8 cellular contexts compared by ENCODE assay signal in genomic region chr21:42164064-42164789, GRCh38. TPM values are rescaled to one million over a fixed set of nuclear protein-coding genes. Genes with fewer than 3 reads are reported as not detected.
DNase-seq lines count a peak whose midpoint lies in the region; ATAC-seq and TF ChIP-seq lines count a peak whose summit lies in the region.

No MANE protein-coding gene starts in this region.

- in situ Hi-C loops in IMR-90 (cut with MboI; ENCODE audit: low sequenced_read_pairs) = loop anchor here (25.0 kb wide), 1 partner anchor 673 kb away; no protein-coding TSS in a partner anchor

- 0 out of 2 replicates have a peak, but pooled peaks have one; percentile 12 for TF ChIP-seq RAD21 in IMR-90 (IDR thresholded peaks at IDR 0.05; ENCODE audit: low read length)

- H3K4me1 ChIP-seq in IMR-90 (ENCODE audit: control insufficient read depth, insufficient read depth, low read length) (no peaks in the 10 kb centered on the region), lung (ENCODE audit: control insufficient read depth in 2 of 2, insufficient read depth in 2 of 2, low read length in 2 of 2) (peaks cover 0 to 4% of the 10 kb centered on the region in 2 donors)

- H2AFZ ChIP-seq in IMR-90 (replicated peaks; ENCODE audit: low read length, poor library complexity) = no peak overlapping the region

- H4K5ac ChIP-seq in IMR-90 (ENCODE audit: low read depth, low read length) = no peak overlapping the region

- dilution Hi-C loops in IMR-90 (cut with HindIII; ENCODE audit: low sequenced_read_pairs, unreplicated experiment) = no loop called here

- intact Hi-C loops in IMR-90 (cut with micrococcal nuclease) = loop anchor here (5.0 kb wide), 1 partner anchor 93 kb away; no protein-coding TSS in a partner anchor

- H3K27me3 ChIP-seq in IMR-90 (ENCODE audit: control insufficient read depth, insufficient read depth, low read length) (peaks cover 5% of the 10 kb centered on the region), WERI-Rb-1 (ENCODE audit: insufficient read depth, low read depth, severe bottlenecking) (no peaks in the 10 kb centered on the region), lung (ENCODE audit: control insufficient read depth, insufficient read depth) (no peaks in the 10 kb centered on the region)

- no peaks in the 10 kb centered on the region for H3K79me1 ChIP-seq in IMR-90 (ENCODE audit: low read depth in 1 of 2, low read length in 2 of 2)

- no peaks in the 10 kb centered on the region for H3K9me3 ChIP-seq in IMR-90 (ENCODE audit: control insufficient read depth, insufficient read depth, low read length)
- H3K9me3 ChIP-seq in WERI-Rb-1 (ENCODE audit: severe bottlenecking) = no peaks in the 10 kb centered on the region
- H3K9me3 ChIP-seq in lung (ENCODE audit: control insufficient read depth in 2 of 2, insufficient read depth in 1 of 2, low read length in 1 of 2) = no peaks in the 10 kb centered on the region

- no peak overlapping the region for H2BK15ac ChIP-seq in IMR-90 (ENCODE audit: low read depth, low read length)

- H3K4ac ChIP-seq in IMR-90 (ENCODE audit: low read depth, low read length) = no peak overlapping the region

- CTCF ChIA-PET in IMR-90 (lab: Yijun Ruan, JAX) = no interaction called here

- no peaks in the 10 kb centered on the region; the same call in 1 of the 2 replicates for H3K9me1 ChIP-seq in IMR-90 (ENCODE audit: insufficient read depth, low read length)

- no peaks in the 10 kb centered on the region for H4K20me1 ChIP-seq in IMR-90 (ENCODE audit: insufficient read depth, low read length)

- TF ChIP-seq CTCF in IMR-90 (conservative IDR thresholded peaks at IDR 0.05; ENCODE audit: low read depth, low read length) = no peak
- peak; percentile 87 for TF ChIP-seq CTCF in WERI-Rb-1 (IDR thresholded peaks at IDR 0.05; ENCODE audit: low read depth, low read length)
- TF ChIP-seq CTCF in choroid plexus epithelial cell (conservative IDR thresholded peaks at IDR 0.05; ENCODE audit: low read depth, low read length) = peak; percentile 70
- peak; percentile 63 for TF ChIP-seq CTCF in lung (IDR thresholded peaks at IDR 0.05; ENCODE audit: control extremely low read depth, extremely low read depth)

- H3K23ac ChIP-seq in IMR-90 (ENCODE audit: low read depth, low read length) = no peak overlapping the region

- H3K9ac ChIP-seq in IMR-90 (ENCODE audit: low read depth, low read length) = no peak overlapping the region

- DNase-seq in DMS153 (lab: John Stamatoyannopoulos, UW) (peak; percentile 31), IMR-90 (no peak), WERI-Rb-1 (peak; percentile 90), choroid plexus epithelial cell (ENCODE audit: low read depth) (peak; percentile 50), lung (ENCODE audit: low spot score) (peak; percentile 63), 8988T (no peak)
- peak; percentile 21 to 23 for DNase-seq in stimulated activated CD8-positive, alpha-beta memory T cell treated with anti-CD3 and anti-CD28 coated beads, Interleukin-7, amount 100 ng/mL, for 4 hours (ENCODE audit: low read depth in 2 of 2)

- BruUV-seq in IMR-90 (replicated peaks; lab: Mats Ljungman, UMichigan) = no TSS peak

- no peak overlapping the region for H3K4me2 ChIP-seq in IMR-90 (ENCODE audit: low read depth, low read length)

- no peak overlapping the region for H4K8ac ChIP-seq in IMR-90 (ENCODE audit: low read depth in 2 of 2, low read length in 2 of 2)

- no peak overlapping the region for H3K56ac ChIP-seq in IMR-90 (ENCODE audit: extremely low read depth, insufficient read depth, low read length)

- POLR2A ChIA-PET in IMR-90 (lab: Charles Lee; ENCODE audit: unreplicated experiment) = no interaction called here

- H3K36me3 ChIP-seq in IMR-90 (ENCODE audit: control insufficient read depth, insufficient read depth, low read length) (no peaks in the 10 kb centered on the region), WERI-Rb-1 (no peaks in the 10 kb centered on the region), lung (ENCODE audit: control insufficient read depth in 2 of 2, insufficient read depth in 2 of 2, low read length in 2 of 2) (no peaks in the 10 kb centered on the region)

- no peak overlapping the region for H2AK5ac ChIP-seq in IMR-90 (ENCODE audit: low read depth, low read length)

- H2BK120ac ChIP-seq in IMR-90 (ENCODE audit: low read depth, low read length) = no peak overlapping the region

- H3K27ac ChIP-seq in IMR-90 (ENCODE audit: insufficient read depth, low read length) = no peak overlapping the region
- peak overlapping the region; percentile 27 for H3K27ac ChIP-seq in WERI-Rb-1
- no peak overlapping the region for H3K27ac ChIP-seq in lung (ENCODE audit: low read depth in 1 of 2, low read length in 1 of 2)

- no peak; the same call in 1 of the 2 replicates for ATAC-seq in IMR-90 (ENCODE audit: low read depth)
- ATAC-seq in lung (ENCODE audit: insufficient read depth, low FRiP score) = no peak
- ATAC-seq in HG02981 (IDR thresholded peaks at IDR 0.05; ENCODE audit: unreplicated experiment) = no peak

- H2BK20ac ChIP-seq in IMR-90 (ENCODE audit: low read depth, low read length) = no peak overlapping the region

- H4K91ac ChIP-seq in IMR-90 (ENCODE audit: insufficient read depth, low read depth, low read length) = no peak overlapping the region

- H3K4me3 ChIP-seq in IMR-90 (ENCODE audit: insufficient read depth, low read depth, low read length) (no peak overlapping the region), WERI-Rb-1 (ENCODE audit: low read depth, low read length) (no peak overlapping the region), choroid plexus epithelial cell (ENCODE audit: low read depth, low read length) (no peak overlapping the region), lung (no peak overlapping the region)

- no peak overlapping the region for H3K14ac ChIP-seq in IMR-90 (replicated peaks; ENCODE audit: low read depth, low read length)

- 48% methylated on average over 3 of the region's 7 CpGs; no CpG with 5 or more reads in 1 of the 2 experiments for WGBS in IMR-90 (ENCODE audit: extremely low coverage in 2 of 2, insufficient read length in 1 of 2), 2 experiments
- 54 to 56% methylated on average over 7 of the region's 7 CpGs for WGBS in lung, 2 donors

- no peak overlapping the region for H3K18ac ChIP-seq in IMR-90 (ENCODE audit: low read depth, low read length)

- no peak overlapping the region for H2BK5ac ChIP-seq in IMR-90 (ENCODE audit: low read depth, low read length, poor library complexity, severe bottlenecking)

- H2AK9ac ChIP-seq in IMR-90 (replicated peaks; ENCODE audit: low read depth, low read length, poor library complexity) = no peak overlapping the region

- TF ChIP-seq POLR2A in IMR-90 (IDR thresholded peaks at IDR 0.05; ENCODE audit: low read depth, low read length) = no peak

TF ChIP-seq in IMR-90, 13 proteins besides CTCF, POLR2A, EP300 and RAD21:
- TF ChIP-seq MAZ (IDR thresholded peaks at IDR 0.05; ENCODE audit: borderline replicate concordance, low read depth, low read length) (no peak), RFX5 (IDR thresholded peaks at IDR 0.05; ENCODE audit: low read depth, low read length) (no peak), BHLHE40 (IDR thresholded peaks at IDR 0.05; ENCODE audit: low read depth, low read length) (no peak), MAFK (IDR thresholded peaks at IDR 0.05; ENCODE audit: low read depth, low read length) (no peak), RCOR1 (IDR thresholded peaks at IDR 0.05; ENCODE audit: insufficient replicate concordance, low read length) (no peak), MXI1 (IDR thresholded peaks at IDR 0.05; ENCODE audit: borderline replicate concordance, low read depth, low read length) (no peak), CHD1 (IDR thresholded peaks at IDR 0.05; ENCODE audit: low read depth, low read length) (no peak), SMC3 (IDR thresholded peaks at IDR 0.05; ENCODE audit: low read depth, low read length) (no peak), NFE2L2 (IDR thresholded peaks at IDR 0.05; ENCODE audit: low read depth, low read length) (no peak), CEBPB (IDR thresholded peaks at IDR 0.05; ENCODE audit: low read depth, low read length) (no peak), FOS (IDR thresholded peaks at IDR 0.05; ENCODE audit: low read depth, low read length) (no peak)
- TF ChIP-seq, protein P1, sequence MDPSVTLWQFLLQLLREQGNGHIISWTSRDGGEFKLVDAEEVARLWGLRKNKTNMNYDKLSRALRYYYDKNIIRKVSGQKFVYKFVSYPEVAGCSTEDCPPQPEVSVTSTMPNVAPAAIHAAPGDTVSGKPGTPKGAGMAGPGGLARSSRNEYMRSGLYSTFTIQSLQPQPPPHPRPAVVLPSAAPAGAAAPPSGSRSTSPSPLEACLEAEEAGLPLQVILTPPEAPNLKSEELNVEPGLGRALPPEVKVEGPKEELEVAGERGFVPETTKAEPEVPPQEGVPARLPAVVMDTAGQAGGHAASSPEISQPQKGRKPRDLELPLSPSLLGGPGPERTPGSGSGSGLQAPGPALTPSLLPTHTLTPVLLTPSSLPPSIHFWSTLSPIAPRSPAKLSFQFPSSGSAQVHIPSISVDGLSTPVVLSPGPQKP (IDR thresholded peaks at IDR 0.05; ENCODE audit: borderline replicate concordance, low read depth, low read length) = no peak
- TF ChIP-seq, protein P2, sequence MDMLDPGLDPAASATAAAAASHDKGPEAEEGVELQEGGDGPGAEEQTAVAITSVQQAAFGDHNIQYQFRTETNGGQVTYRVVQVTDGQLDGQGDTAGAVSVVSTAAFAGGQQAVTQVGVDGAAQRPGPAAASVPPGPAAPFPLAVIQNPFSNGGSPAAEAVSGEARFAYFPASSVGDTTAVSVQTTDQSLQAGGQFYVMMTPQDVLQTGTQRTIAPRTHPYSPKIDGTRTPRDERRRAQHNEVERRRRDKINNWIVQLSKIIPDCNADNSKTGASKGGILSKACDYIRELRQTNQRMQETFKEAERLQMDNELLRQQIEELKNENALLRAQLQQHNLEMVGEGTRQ (IDR thresholded peaks at IDR 0.05; ENCODE audit: low read depth, low read length) = no peak

RNA-seq across cellular contexts. Expression of gene ABCG1, which starts 54.7 kb away (rescaled TPM):
- under 0.01 and 0.36 TPM in 2 replicates for total RNA-seq in IMR-90 (2012; rRNA removed)
- polyA plus RNA-seq in IMR-90 (2012; rRNA removed) = 0.14 and 0.19 TPM in 2 replicates
- 0.13 and 0.23 TPM in 2 replicates for polyA plus RNA-seq in IMR-90 (2012; cell fraction: cytosol; rRNA removed)
- 0.20 and 0.23 TPM in 2 replicates for polyA plus RNA-seq in IMR-90 (2012; cell fraction: nucleus; rRNA removed; ENCODE audit: low replicate concordance)
- 10 to 100 TPM; 36.4 to 65.0 TPM for total RNA-seq in lung
- polyA plus RNA-seq in lung = 10 to 100 TPM; 11.5 to 33.5 TPM

Comparison
In these comparisons a context has a peak if more than half of its experiments do, and no peak if none do; other contexts are left out.
1. DNase-seq: peak in DMS153 (single experiment), WERI-Rb-1 (single experiment), choroid plexus epithelial cell (single experiment), lung (single experiment) and stimulated activated CD8-positive, alpha-beta memory T cell treated with anti-CD3 and anti-CD28 coated beads, Interleukin-7, amount 100 ng/mL, for 4 hours (2 of 2); none in IMR-90 (single experiment) and 8988T (single experiment).
2. RNA of gene ABCG1, which starts 54.7 kb away (total RNA-seq): 36.4 to 65.0 TPM in lung; under 0.01 to 0.36 TPM in IMR-90; every median in the first group is over 10 times any median in the second.